ENCODE assay signal across 28 cellular contexts in genomic region chr5:123105882-123106281, GRCh38. TPM values are rescaled to one million over a fixed set of nuclear protein-coding genes. Genes with fewer than 3 reads are reported as not detected.
"Had no signal": no experiment of that assay in that cellular context is flagged by ENCODE, and none has a peak within 500 bp of the region (broad histone marks: within the 10 kb centered on the region; RNA-seq: fewer than 3 reads in every experiment).

No MANE protein-coding gene starts in this region.

- H3K27ac Mint-ChIP-seq: effector memory CD8-positive, alpha-beta T cell; immature natural killer cell; memory B cell; natural killer cell treated with Interleukin-12 subunit alpha and Interleukin-12 subunit beta and Interleukin-15 and Interleukin-18, amount 100 ng/mL, for 72 hours had no signal

- H3K27me3 ChIP-seq: right atrium auricular region, thyroid gland, upper lobe of left lung had no signal

- DNase-seq: cortex of kidney; effector memory CD8-positive, alpha-beta T cell; erythroblast; esophagus squamous epithelium; foreskin melanocyte; glutamatergic neuron; heart right ventricle; hippocampal formation; immature natural killer cell; nucleus accumbens; stimulated activated CD4-positive, alpha-beta T cell treated with anti-CD3 and anti-CD28 coated beads, Interleukin-12 subunit alpha, Interleukin-12 subunit beta, amount 100 ng/mL, for 4 hours; stimulated activated CD4-positive, alpha-beta T cell treated with anti-CD3 and anti-CD28 coated beads, Interleukin-1b, Interleukin-23, amount 100 ng/mL, for 48 hours; stimulated activated CD4-positive, alpha-beta T cell treated with anti-CD3 and anti-CD28 coated beads, Interleukin-4, amount 100 ng/mL, for 1 hour; stimulated activated CD8-positive, alpha-beta memory T cell treated with anti-CD3 and anti-CD28 coated beads, Interleukin-4, amount 100 ng/mL, for 48 hours; stimulated activated naive CD4-positive, alpha-beta T cell; stimulated activated naive CD8-positive, alpha-beta T cell treated with anti-CD3 and anti-CD28 coated beads, Interleukin-15, amount 100 ng/mL, for 72 hours; thyroid gland; upper lobe of left lung had no signal

- H3K36me3 ChIP-seq: esophagus squamous epithelium, heart right ventricle, prostate gland, right atrium auricular region, suprapubic skin, thyroid gland, upper lobe of left lung had no signal

- H3K27ac ChIP-seq: esophagus squamous epithelium, heart right ventricle, prostate gland, right atrium auricular region, suprapubic skin, thyroid gland, upper lobe of left lung had no signal

- H3K4me2 ChIP-seq: smooth muscle cell had no signal

- H3K4me3 ChIP-seq: esophagus squamous epithelium, heart right ventricle, lung, prostate gland, right atrium auricular region, smooth muscle cell, suprapubic skin, thyroid gland, upper lobe of left lung had no signal

- H3K9me3 Mint-ChIP-seq: effector memory CD8-positive, alpha-beta T cell; memory B cell; natural killer cell treated with Interleukin-12 subunit alpha and Interleukin-12 subunit beta and Interleukin-15 and Interleukin-18, amount 100 ng/mL, for 72 hours; neural crest cell; stimulated activated naive CD8-positive, alpha-beta T cell treated with anti-CD3 and anti-CD28 coated beads, Interleukin-15, amount 100 ng/mL, for 72 hours had no signal

- H3K4me1 Mint-ChIP-seq: immature natural killer cell; memory B cell; stimulated activated naive CD8-positive, alpha-beta T cell treated with anti-CD3 and anti-CD28 coated beads, Interleukin-15, amount 100 ng/mL, for 72 hours had no signal

- H3K4me3 Mint-ChIP-seq: effector memory CD8-positive, alpha-beta T cell; immature natural killer cell; memory B cell; natural killer cell treated with Interleukin-12 subunit alpha and Interleukin-12 subunit beta and Interleukin-15 and Interleukin-18, amount 100 ng/mL, for 72 hours; neural crest cell; stimulated activated naive CD8-positive, alpha-beta T cell treated with anti-CD3 and anti-CD28 coated beads, Interleukin-15, amount 100 ng/mL, for 72 hours had no signal

- H3K9me3 ChIP-seq: esophagus squamous epithelium, heart right ventricle, prostate gland, right atrium auricular region, suprapubic skin, thyroid gland, upper lobe of left lung had no signal

- H3K4me1 ChIP-seq: esophagus squamous epithelium, heart right ventricle, prostate gland, right atrium auricular region, thyroid gland had no signal

- ATAC-seq: effector memory CD8-positive, alpha-beta T cell; heart right ventricle; left lobe of liver; natural killer cell treated with Interleukin-12 subunit alpha and Interleukin-12 subunit beta and Interleukin-15 and Interleukin-18, amount 100 ng/mL, for 72 hours; sciatic nerve; stimulated activated naive CD8-positive, alpha-beta T cell treated with anti-CD3 and anti-CD28 coated beads, Interleukin-15, amount 100 ng/mL, for 72 hours had no signal

- H3K36me3 Mint-ChIP-seq: immature natural killer cell; memory B cell; natural killer cell treated with Interleukin-12 subunit alpha and Interleukin-12 subunit beta and Interleukin-15 and Interleukin-18, amount 100 ng/mL, for 72 hours had no signal

RNA-seq across cellular contexts. Expression of gene PRDM6, which starts 16.8 kb away (rescaled TPM):
- total RNA-seq: natural killer cell treated with Interleukin-12 subunit alpha and Interleukin-12 subunit beta and Interleukin-15 and Interleukin-18, amount 100 ng/mL, for 72 hours had no signal
- polyA plus RNA-seq: immature natural killer cell had no signal
